2 cellular contexts compared by ENCODE assay signal in the genomic region with DNA sequence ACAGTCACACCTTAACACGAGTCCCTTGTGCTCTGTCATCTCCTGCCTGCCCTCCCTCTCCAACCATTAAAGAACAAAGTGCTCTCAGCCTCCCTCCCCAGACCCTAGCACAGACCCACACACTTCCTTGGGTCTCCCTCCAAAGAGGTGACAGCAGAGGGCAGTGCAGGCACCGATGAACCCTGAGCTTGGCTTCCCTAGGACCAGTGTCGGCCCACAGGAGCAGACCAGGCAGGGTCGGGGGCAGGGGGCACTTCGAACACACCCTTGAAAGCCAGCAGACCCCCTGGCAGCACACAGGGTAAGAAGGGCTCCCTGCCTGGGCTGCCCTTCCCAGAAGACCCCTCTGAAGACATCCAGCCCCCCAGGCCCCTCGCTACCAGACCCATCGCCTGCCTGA.
TF ChIP-seq lines count a peak whose summit lies in the region.

No MANE protein-coding gene starts in this region.

TF ChIP-seq in WTC11, 78 proteins besides CTCF, POLR2A, EP300 and RAD21:
- TF ChIP-seq, protein P1, sequence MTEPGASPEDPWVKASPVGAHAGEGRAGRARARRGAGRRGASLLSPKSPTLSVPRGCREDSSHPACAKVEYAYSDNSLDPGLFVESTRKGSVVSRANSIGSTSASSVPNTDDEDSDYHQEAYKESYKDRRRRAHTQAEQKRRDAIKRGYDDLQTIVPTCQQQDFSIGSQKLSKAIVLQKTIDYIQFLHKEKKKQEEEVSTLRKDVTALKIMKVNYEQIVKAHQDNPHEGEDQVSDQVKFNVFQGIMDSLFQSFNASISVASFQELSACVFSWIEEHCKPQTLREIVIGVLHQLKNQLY (CRISPR knock-in tag; IDR thresholded peaks at IDR 0.05): no peak
- TF ChIP-seq SMAD3 (CRISPR knock-in tag; IDR thresholded peaks at IDR 0.05; ENCODE audit: borderline replicate concordance) (no peak), RORB (CRISPR knock-in tag; IDR thresholded peaks at IDR 0.05) (no peak)

TF ChIP-seq in HepG2, 621 proteins besides CTCF, POLR2A, EP300 and RAD21:
- TF ChIP-seq PITX1 (CRISPR knock-in tag; IDR thresholded peaks at IDR 0.05) (0 out of 2 replicates have a peak, but pooled peaks have one; percentile 21), HNRNPLL (IDR thresholded peaks at IDR 0.05; ENCODE audit: low read depth, low read length, poor library complexity, severe bottlenecking) (no peak), HOXA3 (CRISPR knock-in tag; IDR thresholded peaks at IDR 0.05) (0 out of 2 replicates have a peak, but pooled peaks have one; percentile 20), STAG1 (CRISPR knock-in tag; IDR thresholded peaks at IDR 0.05) (peak; percentile 71), ZFP41 (CRISPR knock-in tag; IDR thresholded peaks at IDR 0.05; ENCODE audit: borderline replicate concordance) (no peak), SATB2 (CRISPR knock-in tag; IDR thresholded peaks at IDR 0.05) (no peak), ZNF205 (CRISPR knock-in tag; IDR thresholded peaks at IDR 0.05) (no peak), HDAC1 (CRISPR knock-in tag; IDR thresholded peaks at IDR 0.05) (0 out of 2 replicates have a peak, but pooled peaks have one; percentile 17), RBM22 (optimal IDR thresholded peaks at IDR 0.05; ENCODE audit: low read length) (peak; percentile 40), ZNF780A (CRISPR knock-in tag; IDR thresholded peaks at IDR 0.05) (no peak), AGO2 (optimal IDR thresholded peaks at IDR 0.05; ENCODE audit: low read depth, low read length) (peak; percentile 69), ZNF782 (CRISPR knock-in tag; IDR thresholded peaks at IDR 0.05; ENCODE audit: borderline replicate concordance) (no peak), ZKSCAN5 (CRISPR knock-in tag; IDR thresholded peaks at IDR 0.05) (no peak), SMC3 (IDR thresholded peaks at IDR 0.05; ENCODE audit: low read length) (peak; percentile 36; the same call in 1 of the 2 replicates), ZNF567 (CRISPR knock-in tag; IDR thresholded peaks at IDR 0.05; ENCODE audit: borderline replicate concordance) (no peak), MED8 (CRISPR knock-in tag; IDR thresholded peaks at IDR 0.05; ENCODE audit: insufficient replicate concordance) (no peak), SALL1 (CRISPR knock-in tag; IDR thresholded peaks at IDR 0.05) (0 out of 2 replicates have a peak, but pooled peaks have one; percentile 8)
- TF ChIP-seq, protein P2, sequence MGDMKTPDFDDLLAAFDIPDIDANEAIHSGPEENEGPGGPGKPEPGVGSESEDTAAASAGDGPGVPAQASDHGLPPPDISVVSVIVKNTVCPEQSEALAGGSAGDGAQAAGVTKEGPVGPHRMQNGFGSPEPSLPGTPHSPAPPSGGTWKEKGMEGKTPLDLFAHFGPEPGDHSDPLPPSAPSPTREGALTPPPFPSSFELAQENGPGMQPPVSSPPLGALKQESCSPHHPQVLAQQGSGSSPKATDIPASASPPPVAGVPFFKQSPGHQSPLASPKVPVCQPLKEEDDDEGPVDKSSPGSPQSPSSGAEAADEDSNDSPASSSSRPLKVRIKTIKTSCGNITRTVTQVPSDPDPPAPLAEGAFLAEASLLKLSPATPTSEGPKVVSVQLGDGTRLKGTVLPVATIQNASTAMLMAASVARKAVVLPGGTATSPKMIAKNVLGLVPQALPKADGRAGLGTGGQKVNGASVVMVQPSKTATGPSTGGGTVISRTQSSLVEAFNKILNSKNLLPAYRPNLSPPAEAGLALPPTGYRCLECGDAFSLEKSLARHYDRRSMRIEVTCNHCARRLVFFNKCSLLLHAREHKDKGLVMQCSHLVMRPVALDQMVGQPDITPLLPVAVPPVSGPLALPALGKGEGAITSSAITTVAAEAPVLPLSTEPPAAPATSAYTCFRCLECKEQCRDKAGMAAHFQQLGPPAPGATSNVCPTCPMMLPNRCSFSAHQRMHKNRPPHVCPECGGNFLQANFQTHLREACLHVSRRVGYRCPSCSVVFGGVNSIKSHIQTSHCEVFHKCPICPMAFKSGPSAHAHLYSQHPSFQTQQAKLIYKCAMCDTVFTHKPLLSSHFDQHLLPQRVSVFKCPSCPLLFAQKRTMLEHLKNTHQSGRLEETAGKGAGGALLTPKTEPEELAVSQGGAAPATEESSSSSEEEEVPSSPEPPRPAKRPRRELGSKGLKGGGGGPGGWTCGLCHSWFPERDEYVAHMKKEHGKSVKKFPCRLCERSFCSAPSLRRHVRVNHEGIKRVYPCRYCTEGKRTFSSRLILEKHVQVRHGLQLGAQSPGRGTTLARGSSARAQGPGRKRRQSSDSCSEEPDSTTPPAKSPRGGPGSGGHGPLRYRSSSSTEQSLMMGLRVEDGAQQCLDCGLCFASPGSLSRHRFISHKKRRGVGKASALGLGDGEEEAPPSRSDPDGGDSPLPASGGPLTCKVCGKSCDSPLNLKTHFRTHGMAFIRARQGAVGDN (CRISPR knock-in tag; IDR thresholded peaks at IDR 0.05): peak; percentile 50
- TF ChIP-seq, protein P1 (CRISPR knock-in tag; IDR thresholded peaks at IDR 0.05): no peak
- TF ChIP-seq, protein P3, sequence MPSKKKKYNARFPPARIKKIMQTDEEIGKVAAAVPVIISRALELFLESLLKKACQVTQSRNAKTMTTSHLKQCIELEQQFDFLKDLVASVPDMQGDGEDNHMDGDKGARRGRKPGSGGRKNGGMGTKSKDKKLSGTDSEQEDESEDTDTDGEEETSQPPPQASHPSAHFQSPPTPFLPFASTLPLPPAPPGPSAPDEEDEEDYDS (CRISPR knock-in tag; IDR thresholded peaks at IDR 0.05): no peak
